2 cellular contexts compared by ENCODE assay signal in genomic region chr16:24525970-24526559, GRCh38.
TF ChIP-seq lines count a peak whose summit lies in the region.

No MANE protein-coding gene starts in this region.

TF ChIP-seq in SK-N-SH treated with all-trans-retinoic acid at 6 μM for 48 hours, 23 proteins besides CTCF, POLR2A, EP300 and RAD21:
- TF ChIP-seq, protein P1, sequence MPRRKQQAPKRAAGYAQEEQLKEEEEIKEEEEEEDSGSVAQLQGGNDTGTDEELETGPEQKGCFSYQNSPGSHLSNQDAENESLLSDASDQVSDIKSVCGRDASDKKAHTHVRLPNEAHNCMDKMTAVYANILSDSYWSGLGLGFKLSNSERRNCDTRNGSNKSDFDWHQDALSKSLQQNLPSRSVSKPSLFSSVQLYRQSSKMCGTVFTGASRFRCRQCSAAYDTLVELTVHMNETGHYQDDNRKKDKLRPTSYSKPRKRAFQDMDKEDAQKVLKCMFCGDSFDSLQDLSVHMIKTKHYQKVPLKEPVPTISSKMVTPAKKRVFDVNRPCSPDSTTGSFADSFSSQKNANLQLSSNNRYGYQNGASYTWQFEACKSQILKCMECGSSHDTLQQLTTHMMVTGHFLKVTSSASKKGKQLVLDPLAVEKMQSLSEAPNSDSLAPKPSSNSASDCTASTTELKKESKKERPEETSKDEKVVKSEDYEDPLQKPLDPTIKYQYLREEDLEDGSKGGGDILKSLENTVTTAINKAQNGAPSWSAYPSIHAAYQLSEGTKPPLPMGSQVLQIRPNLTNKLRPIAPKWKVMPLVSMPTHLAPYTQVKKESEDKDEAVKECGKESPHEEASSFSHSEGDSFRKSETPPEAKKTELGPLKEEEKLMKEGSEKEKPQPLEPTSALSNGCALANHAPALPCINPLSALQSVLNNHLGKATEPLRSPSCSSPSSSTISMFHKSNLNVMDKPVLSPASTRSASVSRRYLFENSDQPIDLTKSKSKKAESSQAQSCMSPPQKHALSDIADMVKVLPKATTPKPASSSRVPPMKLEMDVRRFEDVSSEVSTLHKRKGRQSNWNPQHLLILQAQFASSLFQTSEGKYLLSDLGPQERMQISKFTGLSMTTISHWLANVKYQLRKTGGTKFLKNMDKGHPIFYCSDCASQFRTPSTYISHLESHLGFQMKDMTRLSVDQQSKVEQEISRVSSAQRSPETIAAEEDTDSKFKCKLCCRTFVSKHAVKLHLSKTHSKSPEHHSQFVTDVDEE (CRISPR knock-in tag; IDR thresholded peaks at IDR 0.05): no peak
- TF ChIP-seq ZNF565 (CRISPR knock-in tag; conservative IDR thresholded peaks at IDR 0.05; ENCODE audit: low read depth) (no peak), SNAI2 (CRISPR knock-in tag; IDR thresholded peaks at IDR 0.05) (no peak), OSR1 (CRISPR knock-in tag; IDR thresholded peaks at IDR 0.05) (no peak), ZNF70 (CRISPR knock-in tag; IDR thresholded peaks at IDR 0.05) (no peak), ISL1 (CRISPR knock-in tag; IDR thresholded peaks at IDR 0.05) (0 out of 2 replicates have a peak, but pooled peaks have one; percentile 12)

TF ChIP-seq in SK-N-SH, 30 proteins besides CTCF, POLR2A, EP300 and RAD21 (continued from another document):
- TF ChIP-seq PBX3 (IDR thresholded peaks at IDR 0.05) (no peak), GABPA (IDR thresholded peaks at IDR 0.05; ENCODE audit: low read depth) (no peak), IRF3 (IDR thresholded peaks at IDR 0.05; ENCODE audit: low read depth, low read length) (no peak)
